18 cellular contexts compared by ENCODE assay signal in genomic region chr16:64534180-64534780, GRCh38.
A peak's percentile ranks its signal among the peaks of the same experiment; 100 is the strongest.
DNase-seq lines count a peak whose midpoint lies in the region; ATAC-seq and TF ChIP-seq lines count a peak whose summit lies in the region.
"Had no signal": no experiment of that assay in that cellular context is flagged by ENCODE, and none has a peak within 500 bp of the region (broad histone marks: within the 10 kb centered on the region; RNA-seq: fewer than 3 reads in every experiment).

No MANE protein-coding gene starts in this region.

- no peaks in the 10 kb centered on the region for H3K27me3 ChIP-seq in HAP-1 (ENCODE audit: low read depth)
- no peaks in the 10 kb centered on the region for H3K27me3 ChIP-seq in esophagus muscularis mucosa

- H3K4me3 ChIP-seq in HAP-1 = no peak overlapping the region
- no peak overlapping the region for H3K4me3 ChIP-seq in OCI-LY7 (ENCODE audit: low read depth, low read length, poor library complexity, severe bottlenecking)
- no peak overlapping the region for H3K4me3 ChIP-seq in esophagus muscularis mucosa

- peak overlapping the region; percentile 44; the same call in 1 of the 2 replicates for H2AFZ ChIP-seq in OCI-LY7 (ENCODE audit: low read length)

- 93% methylated on average over 6 of the region's 6 CpGs for WGBS in esophagus muscularis mucosa

- no TSS peak for BruUV-seq in OCI-LY7 (replicated peaks; lab: Mats Ljungman, UMichigan)

- H3K27ac ChIP-seq in OCI-LY7 (ENCODE audit: low read depth, low read length, poor library complexity, severe bottlenecking) (no peak overlapping the region), esophagus muscularis mucosa (replicated peaks in 1 of 4) (no peak overlapping the region)
- H3K27ac ChIP-seq: RWPE1 had no signal

- H3K9me3 ChIP-seq in HAP-1 (no peaks in the 10 kb centered on the region), OCI-LY7 (ENCODE audit: low read length) (no peaks in the 10 kb centered on the region), esophagus muscularis mucosa (no peaks in the 10 kb centered on the region)

- intact Hi-C loops in OCI-LY7 (cut with micrococcal nuclease; ENCODE audit: unreplicated experiment) = no loop called here
- intact Hi-C loops in esophagus muscularis mucosa (cut with DNase I) = no loop called here

- no peaks in the 10 kb centered on the region for H3K36me3 ChIP-seq in HAP-1 (replicated peaks)
- H3K36me3 ChIP-seq in OCI-LY7 (ENCODE audit: insufficient read depth, low read length) = no peaks in the 10 kb centered on the region
- H3K36me3 ChIP-seq in esophagus muscularis mucosa = no peaks in the 10 kb centered on the region

- TF ChIP-seq CTCF in OCI-LY7 (conservative IDR thresholded peaks at IDR 0.05; ENCODE audit: low read length) (no peak), esophagus muscularis mucosa (IDR thresholded peaks at IDR 0.05) (no peak)

- in situ Hi-C loops in HAP-1 (cut with MboI; ENCODE audit: low sequenced_read_pairs) = no loop called here

- no peak overlapping the region for H3K4me2 ChIP-seq in OCI-LY7 (ENCODE audit: low read length)

- H4K20me1 ChIP-seq in OCI-LY7 (ENCODE audit: insufficient read depth, low read length) = no peaks in the 10 kb centered on the region

- no peaks in the 10 kb centered on the region for H3K9me2 ChIP-seq in OCI-LY7 (ENCODE audit: insufficient read depth, low read length)

- H3K79me2 ChIP-seq in OCI-LY7 (ENCODE audit: insufficient read depth, low read depth, low read length) = no peaks in the 10 kb centered on the region

- TF ChIP-seq POLR2A in esophagus muscularis mucosa (IDR thresholded peaks at IDR 0.05; ENCODE audit: low read depth) = no peak

- H3K4me1 ChIP-seq in HAP-1 (peaks cover 3% of the 10 kb centered on the region; the same call in 1 of the 2 replicates), OCI-LY7 (ENCODE audit: insufficient read depth, low read length, poor library complexity, severe bottlenecking) (no peaks in the 10 kb centered on the region), esophagus muscularis mucosa (peaks cover 0 to 5% (median 0%) of the 10 kb centered on the region in 4 donors)

- ATAC-seq in GM21390 (IDR thresholded peaks at IDR 0.05; ENCODE audit: unreplicated experiment) = no peak
- ATAC-seq in HG02938 (IDR thresholded peaks at IDR 0.05; ENCODE audit: unreplicated experiment) = no peak
- ATAC-seq: SK-N-SH treated with all-trans-retinoic acid at 6 μM for 48 hours, T-cell had no signal

- POLR2A ChIA-PET in OCI-LY7 (lab: Charles Lee) = interaction anchor here (0.8 to 1.1 kb wide), 2 partner anchors 42 to 316 kb away, joined by 3 read pairs; no protein-coding TSS in a partner anchor

- DNase-seq in HAP-1 (ENCODE audit: low spot score in 2 of 2) (peak; percentile 18 to 21), OCI-LY7 (ENCODE audit: low spot score) (no peak), esophagus muscularis mucosa (ENCODE audit: extremely low spot score) (peak; percentile 42), Ammon's horn (ENCODE audit: low spot score) (no peak), foreskin melanocyte (no peak)
- DNase-seq: DMS 273 treated with DMSO at 0.1 percent for 48 hours, GDM1, KBM-7, NCI-H1105, NCI-H1694, NCI-H510A, NCI-H748 treated with DMSO at 0.1 percent for 48 hours, SIG-M5, T-cell had no signal

- no peak for TF ChIP-seq EP300 in esophagus muscularis mucosa (IDR thresholded peaks at IDR 0.05)

- CTCF ChIA-PET in OCI-LY7 (lab: Charles Lee; ENCODE audit: unreplicated experiment) = no interaction called here

Comparison
In these comparisons a context has a peak if more than half of its experiments do, and no peak if none do; other contexts are left out.
1. DNase-seq: peak in HAP-1 (2 of 2) and esophagus muscularis mucosa (single experiment); none in OCI-LY7 (single experiment), Ammon's horn (single experiment) and foreskin melanocyte (single experiment).